Comparison of ENCODE assay signal across 8 cellular contexts in the genomic region with DNA sequence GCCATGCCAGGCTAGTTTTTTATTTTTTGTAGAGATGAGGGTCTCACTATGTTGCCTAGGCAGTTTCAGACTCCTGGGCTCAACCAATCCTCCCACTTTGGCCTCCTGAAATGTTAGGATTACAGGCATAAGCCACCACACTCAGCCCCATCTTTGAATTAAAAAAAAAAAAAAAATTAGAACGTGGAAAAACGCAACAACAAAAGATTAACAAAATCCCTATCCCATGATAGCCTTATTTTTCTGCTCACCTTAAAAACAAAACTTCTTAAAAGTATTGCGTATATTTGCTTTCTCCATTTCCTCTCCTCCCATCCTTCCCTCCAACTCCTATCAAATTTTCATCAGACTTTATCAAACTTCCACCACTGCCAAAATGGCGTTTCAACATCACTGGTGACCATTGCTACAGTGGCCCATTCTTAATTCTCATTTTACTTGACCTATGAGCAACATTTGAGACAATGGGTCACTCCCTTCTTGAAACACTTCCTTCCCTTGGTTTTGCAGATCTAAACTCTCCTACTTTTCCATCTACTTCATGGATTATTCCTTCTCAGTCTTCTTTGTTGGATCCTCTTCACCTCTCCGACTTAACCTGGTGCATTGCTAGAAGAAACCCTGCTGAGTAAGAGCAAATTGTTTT. TPM values are rescaled to one million over a fixed set of nuclear protein-coding genes. Genes with fewer than 3 reads are reported as not detected.
A peak's percentile ranks its signal among the peaks of the same experiment; 100 is the strongest.
DNase-seq lines count a peak whose midpoint lies in the region; ATAC-seq and TF ChIP-seq lines count a peak whose summit lies in the region.

No MANE protein-coding gene starts in this region.

- peak overlapping the region; percentile 95 for H3K4me2 ChIP-seq in BLaER1
- peak overlapping the region; percentile 74 for H3K4me2 ChIP-seq in SK-N-SH

- intact Hi-C loops in ovary (cut with DNase I), result no loop called here

- peak overlapping the region; percentile 76 for H3K4me3 ChIP-seq in BLaER1
- peak overlapping the region; percentile 71 to 76 for H3K4me3 ChIP-seq in SK-N-SH (ENCODE audit: low read depth in 2 of 2, low read length in 1 of 2)
- H3K4me3 ChIP-seq in fibroblast of mammary gland (ENCODE audit: control insufficient read depth, low read depth, low read length), result peak overlapping the region; percentile 91
- H3K4me3 ChIP-seq in ovary, result peak overlapping the region; percentile 54

- no peak for TF ChIP-seq EP300 in SK-N-SH (IDR thresholded peaks at IDR 0.05; ENCODE audit: borderline replicate concordance in 1 of 2, low read depth in 1 of 2, low read length in 1 of 2)
- TF ChIP-seq EP300 in ovary (IDR thresholded peaks at IDR 0.05), result no peak

- H3K27ac ChIP-seq in BLaER1, result peak overlapping the region; percentile 77
- peak overlapping the region; percentile 85 to 95 for H3K27ac ChIP-seq in SK-N-SH (ENCODE audit: low read depth in 2 of 2, low read length in 1 of 2)
- H3K27ac ChIP-seq in ovary, result peak overlapping the region; percentile 22 to 80

- H3K9me2 ChIP-seq in SK-N-SH, result no peaks in the 10 kb centered on the region

- H3K9ac ChIP-seq in BLaER1, result peak overlapping the region; percentile 87
- H3K9ac ChIP-seq in SK-N-SH, result peak overlapping the region; percentile 67

- ATAC-seq in GM21423 (IDR thresholded peaks at IDR 0.05; ENCODE audit: unreplicated experiment) (peak; percentile 9), HG02852 (IDR thresholded peaks at IDR 0.05; ENCODE audit: unreplicated experiment) (no peak)

- no peak for TF ChIP-seq RAD21 in SK-N-SH (IDR thresholded peaks at IDR 0.05; ENCODE audit: low read length)

- peak overlapping the region; percentile 87 for H2AFZ ChIP-seq in SK-N-SH (ENCODE audit: low read depth)

- peaks cover 20% of the 10 kb centered on the region; the same call in 1 of the 2 replicates for H3K36me3 ChIP-seq in BLaER1
- peaks cover 0 to 5% of the 10 kb centered on the region in 2 experiments for H3K36me3 ChIP-seq in SK-N-SH (replicated peaks in 1 of 2; ENCODE audit: control insufficient read depth in 1 of 2, insufficient read depth in 2 of 2, low read length in 1 of 2)
- H3K36me3 ChIP-seq in ovary, result no peaks in the 10 kb centered on the region

- no peaks in the 10 kb centered on the region for H3K79me2 ChIP-seq in SK-N-SH (ENCODE audit: insufficient read depth)

- TF ChIP-seq CTCF in SK-N-SH (IDR thresholded peaks at IDR 0.05) (no peak), fibroblast of mammary gland (conservative IDR thresholded peaks at IDR 0.05; ENCODE audit: control insufficient read depth, insufficient read depth, low read depth, low read length) (no peak), ovary (IDR thresholded peaks at IDR 0.05) (no peak)

- H3K4me1 ChIP-seq in BLaER1, result peaks cover 24% of the 10 kb centered on the region
- peaks cover 0 to 3% of the 10 kb centered on the region in 2 experiments; a peak in 2 of 4 replicates for H3K4me1 ChIP-seq in SK-N-SH (ENCODE audit: control insufficient read depth in 1 of 2, insufficient read depth in 2 of 2, low read depth in 1 of 2, low read length in 1 of 2)
- no peaks in the 10 kb centered on the region for H3K4me1 ChIP-seq in ovary (ENCODE audit: insufficient read depth)

- POLR2A ChIA-PET in SK-N-SH (lab: Yijun Ruan, JAX), result interaction anchor here (0.7 to 1.8 kb wide), 3 partner anchors 22 to 216 kb away, joined by 3 to 13 read pairs (median 7); a partner anchor contains a TSS

- CTCF ChIA-PET in SK-N-SH (lab: Yijun Ruan, JAX), result interaction anchor here (1.0 to 3.2 kb wide), 4 partner anchors 11 to 331 kb away, joined by 3 to 24 read pairs (median 12); a partner anchor contains a TSS

- H3F3A ChIP-seq in SK-N-SH (replicated peaks; ENCODE audit: insufficient read depth), result peaks cover 4% of the 10 kb centered on the region

- H3K9me3 ChIP-seq in BLaER1, result peaks cover 15% of the 10 kb centered on the region
- H3K9me3 ChIP-seq in SK-N-SH, result no peaks in the 10 kb centered on the region
- H3K9me3 ChIP-seq in ovary, result no peaks in the 10 kb centered on the region

- H3K27me3 ChIP-seq in BLaER1 (no peaks in the 10 kb centered on the region), SK-N-SH (ENCODE audit: insufficient read depth) (no peaks in the 10 kb centered on the region), ovary (no peaks in the 10 kb centered on the region)

- no peak for TF ChIP-seq POLR2A in ovary (IDR thresholded peaks at IDR 0.05)

- DNase-seq in SK-N-SH (peak; percentile 40), fibroblast of mammary gland (ENCODE audit: low read depth) (peak; percentile 41), ovary (no peak), epidermal melanocyte (ENCODE audit: insufficient read length, low spot score) (no peak)
- no peak for DNase-seq in stimulated activated CD4-positive, alpha-beta T cell treated with anti-CD3 and anti-CD28 coated beads, Interleukin-1b, Interleukin-23, amount 100 ng/mL, for 48 hours

- WGBS in SK-N-SH (ENCODE audit: low lambda C conversion rate), result 13% methylated on average over 5 of the region's 5 CpGs
- 21 to 31% (median 26%) methylated on average over 5 of the region's 5 CpGs for WGBS in ovary, 3 donors

- no peaks in the 10 kb centered on the region for H4K20me1 ChIP-seq in BLaER1
- no peaks in the 10 kb centered on the region for H4K20me1 ChIP-seq in SK-N-SH (ENCODE audit: insufficient read depth)

TF ChIP-seq in SK-N-SH, 30 proteins besides CTCF, POLR2A, EP300 and RAD21:
- TF ChIP-seq NRF1 (IDR thresholded peaks at IDR 0.05; ENCODE audit: low read depth, low read length), result no peak
- TF ChIP-seq GATA2 (CRISPR knock-in tag; IDR thresholded peaks at IDR 0.05), result peak; percentile 13; the same call in 1 of the 2 replicates
- peak; percentile 77; the same call in 1 of the 2 replicates for TF ChIP-seq YY1 (IDR thresholded peaks at IDR 0.05; ENCODE audit: low read depth)

RNA-seq across cellular contexts. Expression of a gene that starts 0.6 kb away (rescaled TPM):
- polyA plus RNA-seq in SK-N-SH (2012; rRNA removed), result 1.8 and 3.0 TPM in 2 replicates
- polyA plus RNA-seq in SK-N-SH (2012; cell fraction: cytosol; rRNA removed), result 2.4 and 3.8 TPM in 2 replicates
- polyA plus RNA-seq in SK-N-SH (2012; cell fraction: nucleus; rRNA removed), result 3.2 and 3.8 TPM in 2 replicates
- 1 to 10 TPM; 2.5 to 5.1 (median 3.2) TPM for total RNA-seq in ovary
- 1 to 10 TPM; 2.7 to 3.8 TPM for polyA plus RNA-seq in ovary

RNA-seq across cellular contexts. Expression of a gene that starts 22.3 kb away (rescaled TPM):
- polyA plus RNA-seq in SK-N-SH (2012; rRNA removed) (7.4 and 8.8 TPM in 2 replicates), ovary (1 to 10 TPM; 4.7 to 8.7 TPM)
- 8.1 and 8.4 TPM in 2 replicates for polyA plus RNA-seq in SK-N-SH (2012; cell fraction: cytosol; rRNA removed)
- 12.4 and 16.8 TPM in 2 replicates for polyA plus RNA-seq in SK-N-SH (2012; cell fraction: nucleus; rRNA removed)
- total RNA-seq in ovary, result 1 to 10 TPM; 3.7 to 7.5 (median 6.7) TPM

RNA-seq across cellular contexts. Expression of a gene that starts 53.8 kb away (rescaled TPM):
- 1.9 and 2.2 TPM in 2 replicates for polyA plus RNA-seq in SK-N-SH (2012; rRNA removed)
- 2.5 and 3.2 TPM in 2 replicates for polyA plus RNA-seq in SK-N-SH (2012; cell fraction: cytosol; rRNA removed)
- polyA plus RNA-seq in SK-N-SH (2012; cell fraction: nucleus; rRNA removed), result 2.1 and 4.0 TPM in 2 replicates
- 1 to 10 TPM; 2.3 to 5.4 (median 3.6) TPM for total RNA-seq in ovary
- polyA plus RNA-seq in ovary, result 1 to 10 TPM; 1.9 to 4.5 TPM

Comparison
In these comparisons a context has a peak if more than half of its experiments do, and no peak if none do; other contexts are left out.
1. DNase-seq: peak in SK-N-SH (single experiment) and fibroblast of mammary gland (single experiment); none in ovary (0 of 5), stimulated activated CD4-positive, alpha-beta T cell treated with anti-CD3 and anti-CD28 coated beads, Interleukin-1b, Interleukin-23, amount 100 ng/mL, for 48 hours (single experiment) and epidermal melanocyte (single experiment).
2. Peak in every context shown above with its lines, with median percentiles within 50 percentile points of each other: H3K27ac ChIP-seq and H3K4me3 ChIP-seq.